Comparison of ENCODE assay signal across 2 cellular contexts in the genomic region with DNA sequence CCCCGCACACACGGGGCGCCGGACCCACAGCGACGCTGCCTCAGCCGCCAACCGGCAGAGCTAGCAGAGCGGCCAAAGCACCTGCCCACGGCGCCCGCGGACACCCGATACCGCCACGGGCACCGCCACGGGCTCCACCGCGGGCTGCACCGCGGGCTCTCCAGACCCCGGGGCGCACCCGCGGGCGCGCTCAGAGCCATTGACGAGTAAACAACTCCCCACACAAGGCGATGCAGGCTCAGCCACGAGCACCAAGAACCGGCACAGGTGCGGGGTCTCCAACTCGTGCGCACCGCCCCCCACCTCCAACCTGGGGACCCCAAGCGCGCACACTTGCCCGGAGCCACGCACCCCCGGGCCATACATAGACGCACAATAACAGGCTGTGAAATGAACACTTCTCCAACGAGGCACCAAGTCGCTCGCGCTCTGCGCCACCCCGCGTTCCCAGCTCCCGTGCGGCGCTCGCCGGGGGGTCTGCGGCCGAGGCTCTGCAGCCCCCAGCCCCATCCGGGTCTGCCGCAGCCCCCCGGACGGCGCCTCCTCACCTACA.
TF ChIP-seq lines count a peak whose summit lies in the region.

No MANE protein-coding gene starts in this region.

TF ChIP-seq in GM23338, 12 proteins besides CTCF, POLR2A, EP300 and RAD21 (continues in another document):
- TF ChIP-seq EZH2phosphoT487 (IDR thresholded peaks at IDR 0.05; ENCODE audit: unreplicated experiment) = no peak
- TF ChIP-seq, protein P1, sequence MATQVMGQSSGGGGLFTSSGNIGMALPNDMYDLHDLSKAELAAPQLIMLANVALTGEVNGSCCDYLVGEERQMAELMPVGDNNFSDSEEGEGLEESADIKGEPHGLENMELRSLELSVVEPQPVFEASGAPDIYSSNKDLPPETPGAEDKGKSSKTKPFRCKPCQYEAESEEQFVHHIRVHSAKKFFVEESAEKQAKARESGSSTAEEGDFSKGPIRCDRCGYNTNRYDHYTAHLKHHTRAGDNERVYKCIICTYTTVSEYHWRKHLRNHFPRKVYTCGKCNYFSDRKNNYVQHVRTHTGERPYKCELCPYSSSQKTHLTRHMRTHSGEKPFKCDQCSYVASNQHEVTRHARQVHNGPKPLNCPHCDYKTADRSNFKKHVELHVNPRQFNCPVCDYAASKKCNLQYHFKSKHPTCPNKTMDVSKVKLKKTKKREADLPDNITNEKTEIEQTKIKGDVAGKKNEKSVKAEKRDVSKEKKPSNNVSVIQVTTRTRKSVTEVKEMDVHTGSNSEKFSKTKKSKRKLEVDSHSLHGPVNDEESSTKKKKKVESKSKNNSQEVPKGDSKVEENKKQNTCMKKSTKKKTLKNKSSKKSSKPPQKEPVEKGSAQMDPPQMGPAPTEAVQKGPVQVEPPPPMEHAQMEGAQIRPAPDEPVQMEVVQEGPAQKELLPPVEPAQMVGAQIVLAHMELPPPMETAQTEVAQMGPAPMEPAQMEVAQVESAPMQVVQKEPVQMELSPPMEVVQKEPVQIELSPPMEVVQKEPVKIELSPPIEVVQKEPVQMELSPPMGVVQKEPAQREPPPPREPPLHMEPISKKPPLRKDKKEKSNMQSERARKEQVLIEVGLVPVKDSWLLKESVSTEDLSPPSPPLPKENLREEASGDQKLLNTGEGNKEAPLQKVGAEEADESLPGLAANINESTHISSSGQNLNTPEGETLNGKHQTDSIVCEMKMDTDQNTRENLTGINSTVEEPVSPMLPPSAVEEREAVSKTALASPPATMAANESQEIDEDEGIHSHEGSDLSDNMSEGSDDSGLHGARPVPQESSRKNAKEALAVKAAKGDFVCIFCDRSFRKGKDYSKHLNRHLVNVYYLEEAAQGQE (IDR thresholded peaks at IDR 0.05; ENCODE audit: unreplicated experiment) = no peak
- TF ChIP-seq, protein P2, sequence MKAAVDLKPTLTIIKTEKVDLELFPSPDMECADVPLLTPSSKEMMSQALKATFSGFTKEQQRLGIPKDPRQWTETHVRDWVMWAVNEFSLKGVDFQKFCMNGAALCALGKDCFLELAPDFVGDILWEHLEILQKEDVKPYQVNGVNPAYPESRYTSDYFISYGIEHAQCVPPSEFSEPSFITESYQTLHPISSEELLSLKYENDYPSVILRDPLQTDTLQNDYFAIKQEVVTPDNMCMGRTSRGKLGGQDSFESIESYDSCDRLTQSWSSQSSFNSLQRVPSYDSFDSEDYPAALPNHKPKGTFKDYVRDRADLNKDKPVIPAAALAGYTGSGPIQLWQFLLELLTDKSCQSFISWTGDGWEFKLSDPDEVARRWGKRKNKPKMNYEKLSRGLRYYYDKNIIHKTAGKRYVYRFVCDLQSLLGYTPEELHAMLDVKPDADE (IDR thresholded peaks at IDR 0.05) = no peak
- no peak for TF ChIP-seq CREB1 (CRISPR knock-in tag; IDR thresholded peaks at IDR 0.05; ENCODE audit: low read depth)
- no peak for TF ChIP-seq EZH2 (IDR thresholded peaks at IDR 0.05; ENCODE audit: low read depth, unreplicated experiment)
- TF ChIP-seq POLR2AphosphoS5 (IDR thresholded peaks at IDR 0.05; ENCODE audit: low read depth) = no peak
- no peak for TF ChIP-seq ZNF331 (CRISPR knock-in tag; IDR thresholded peaks at IDR 0.05; ENCODE audit: low read depth)
- TF ChIP-seq, protein P3, sequence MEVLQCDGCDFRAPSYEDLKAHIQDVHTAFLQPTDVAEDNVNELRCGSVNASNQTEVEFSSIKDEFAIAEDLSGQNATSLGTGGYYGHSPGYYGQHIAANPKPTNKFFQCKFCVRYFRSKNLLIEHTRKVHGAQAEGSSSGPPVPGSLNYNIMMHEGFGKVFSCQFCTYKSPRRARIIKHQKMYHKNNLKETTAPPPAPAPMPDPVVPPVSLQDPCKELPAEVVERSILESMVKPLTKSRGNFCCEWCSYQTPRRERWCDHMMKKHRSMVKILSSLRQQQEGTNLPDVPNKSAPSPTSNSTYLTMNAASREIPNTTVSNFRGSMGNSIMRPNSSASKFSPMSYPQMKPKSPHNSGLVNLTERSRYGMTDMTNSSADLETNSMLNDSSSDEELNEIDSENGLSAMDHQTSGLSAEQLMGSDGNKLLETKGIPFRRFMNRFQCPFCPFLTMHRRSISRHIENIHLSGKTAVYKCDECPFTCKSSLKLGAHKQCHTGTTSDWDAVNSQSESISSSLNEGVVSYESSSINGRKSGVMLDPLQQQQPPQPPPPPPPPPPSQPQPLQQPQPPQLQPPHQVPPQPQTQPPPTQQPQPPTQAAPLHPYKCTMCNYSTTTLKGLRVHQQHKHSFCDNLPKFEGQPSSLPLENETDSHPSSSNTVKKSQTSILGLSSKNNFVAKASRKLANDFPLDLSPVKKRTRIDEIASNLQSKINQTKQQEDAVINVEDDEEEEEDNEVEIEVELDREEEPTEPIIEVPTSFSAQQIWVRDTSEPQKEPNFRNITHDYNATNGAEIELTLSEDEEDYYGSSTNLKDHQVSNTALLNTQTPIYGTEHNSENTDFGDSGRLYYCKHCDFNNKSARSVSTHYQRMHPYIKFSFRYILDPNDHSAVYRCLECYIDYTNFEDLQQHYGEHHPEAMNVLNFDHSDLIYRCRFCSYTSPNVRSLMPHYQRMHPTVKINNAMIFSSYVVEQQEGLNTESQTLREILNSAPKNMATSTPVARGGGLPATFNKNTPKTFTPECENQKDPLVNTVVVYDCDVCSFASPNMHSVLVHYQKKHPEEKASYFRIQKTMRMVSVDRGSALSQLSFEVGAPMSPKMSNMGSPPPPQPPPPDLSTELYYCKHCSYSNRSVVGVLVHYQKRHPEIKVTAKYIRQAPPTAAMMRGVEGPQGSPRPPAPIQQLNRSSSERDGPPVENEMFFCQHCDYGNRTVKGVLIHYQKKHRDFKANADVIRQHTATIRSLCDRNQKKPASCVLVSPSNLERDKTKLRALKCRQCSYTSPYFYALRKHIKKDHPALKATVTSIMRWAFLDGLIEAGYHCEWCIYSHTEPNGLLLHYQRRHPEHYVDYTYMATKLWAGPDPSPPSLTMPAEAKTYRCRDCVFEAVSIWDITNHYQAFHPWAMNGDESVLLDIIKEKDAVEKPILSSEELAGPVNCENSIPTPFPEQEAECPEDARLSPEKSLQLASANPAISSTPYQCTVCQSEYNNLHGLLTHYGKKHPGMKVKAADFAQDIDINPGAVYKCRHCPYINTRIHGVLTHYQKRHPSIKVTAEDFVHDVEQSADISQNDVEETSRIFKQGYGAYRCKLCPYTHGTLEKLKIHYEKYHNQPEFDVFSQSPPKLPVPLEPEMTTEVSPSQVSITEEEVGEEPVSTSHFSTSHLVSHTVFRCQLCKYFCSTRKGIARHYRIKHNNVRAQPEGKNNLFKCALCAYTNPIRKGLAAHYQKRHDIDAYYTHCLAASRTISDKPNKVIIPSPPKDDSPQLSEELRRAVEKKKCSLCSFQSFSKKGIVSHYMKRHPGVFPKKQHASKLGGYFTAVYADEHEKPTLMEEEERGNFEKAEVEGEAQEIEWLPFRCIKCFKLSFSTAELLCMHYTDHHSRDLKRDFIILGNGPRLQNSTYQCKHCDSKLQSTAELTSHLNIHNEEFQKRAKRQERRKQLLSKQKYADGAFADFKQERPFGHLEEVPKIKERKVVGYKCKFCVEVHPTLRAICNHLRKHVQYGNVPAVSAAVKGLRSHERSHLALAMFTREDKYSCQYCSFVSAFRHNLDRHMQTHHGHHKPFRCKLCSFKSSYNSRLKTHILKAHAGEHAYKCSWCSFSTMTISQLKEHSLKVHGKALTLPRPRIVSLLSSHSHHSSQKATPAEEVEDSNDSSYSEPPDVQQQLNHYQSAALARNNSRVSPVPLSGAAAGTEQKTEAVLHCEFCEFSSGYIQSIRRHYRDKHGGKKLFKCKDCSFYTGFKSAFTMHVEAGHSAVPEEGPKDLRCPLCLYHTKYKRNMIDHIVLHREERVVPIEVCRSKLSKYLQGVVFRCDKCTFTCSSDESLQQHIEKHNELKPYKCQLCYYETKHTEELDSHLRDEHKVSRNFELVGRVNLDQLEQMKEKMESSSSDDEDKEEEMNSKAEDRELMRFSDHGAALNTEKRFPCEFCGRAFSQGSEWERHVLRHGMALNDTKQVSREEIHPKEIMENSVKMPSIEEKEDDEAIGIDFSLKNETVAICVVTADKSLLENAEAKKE (CRISPR knock-in tag; IDR thresholded peaks at IDR 0.05) = no peak
- no peak for TF ChIP-seq ZNF114 (CRISPR knock-in tag; IDR thresholded peaks at IDR 0.05)

TF ChIP-seq in GM12878, 131 proteins besides CTCF, POLR2A, EP300 and RAD21:
- TF ChIP-seq, protein P4, sequence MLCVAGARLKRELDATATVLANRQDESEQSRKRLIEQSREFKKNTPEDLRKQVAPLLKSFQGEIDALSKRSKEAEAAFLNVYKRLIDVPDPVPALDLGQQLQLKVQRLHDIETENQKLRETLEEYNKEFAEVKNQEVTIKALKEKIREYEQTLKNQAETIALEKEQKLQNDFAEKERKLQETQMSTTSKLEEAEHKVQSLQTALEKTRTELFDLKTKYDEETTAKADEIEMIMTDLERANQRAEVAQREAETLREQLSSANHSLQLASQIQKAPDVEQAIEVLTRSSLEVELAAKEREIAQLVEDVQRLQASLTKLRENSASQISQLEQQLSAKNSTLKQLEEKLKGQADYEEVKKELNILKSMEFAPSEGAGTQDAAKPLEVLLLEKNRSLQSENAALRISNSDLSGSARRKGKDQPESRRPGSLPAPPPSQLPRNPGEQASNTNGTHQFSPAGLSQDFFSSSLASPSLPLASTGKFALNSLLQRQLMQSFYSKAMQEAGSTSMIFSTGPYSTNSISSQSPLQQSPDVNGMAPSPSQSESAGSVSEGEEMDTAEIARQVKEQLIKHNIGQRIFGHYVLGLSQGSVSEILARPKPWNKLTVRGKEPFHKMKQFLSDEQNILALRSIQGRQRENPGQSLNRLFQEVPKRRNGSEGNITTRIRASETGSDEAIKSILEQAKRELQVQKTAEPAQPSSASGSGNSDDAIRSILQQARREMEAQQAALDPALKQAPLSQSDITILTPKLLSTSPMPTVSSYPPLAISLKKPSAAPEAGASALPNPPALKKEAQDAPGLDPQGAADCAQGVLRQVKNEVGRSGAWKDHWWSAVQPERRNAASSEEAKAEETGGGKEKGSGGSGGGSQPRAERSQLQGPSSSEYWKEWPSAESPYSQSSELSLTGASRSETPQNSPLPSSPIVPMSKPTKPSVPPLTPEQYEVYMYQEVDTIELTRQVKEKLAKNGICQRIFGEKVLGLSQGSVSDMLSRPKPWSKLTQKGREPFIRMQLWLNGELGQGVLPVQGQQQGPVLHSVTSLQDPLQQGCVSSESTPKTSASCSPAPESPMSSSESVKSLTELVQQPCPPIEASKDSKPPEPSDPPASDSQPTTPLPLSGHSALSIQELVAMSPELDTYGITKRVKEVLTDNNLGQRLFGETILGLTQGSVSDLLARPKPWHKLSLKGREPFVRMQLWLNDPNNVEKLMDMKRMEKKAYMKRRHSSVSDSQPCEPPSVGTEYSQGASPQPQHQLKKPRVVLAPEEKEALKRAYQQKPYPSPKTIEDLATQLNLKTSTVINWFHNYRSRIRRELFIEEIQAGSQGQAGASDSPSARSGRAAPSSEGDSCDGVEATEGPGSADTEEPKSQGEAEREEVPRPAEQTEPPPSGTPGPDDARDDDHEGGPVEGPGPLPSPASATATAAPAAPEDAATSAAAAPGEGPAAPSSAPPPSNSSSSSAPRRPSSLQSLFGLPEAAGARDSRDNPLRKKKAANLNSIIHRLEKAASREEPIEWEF (IDR thresholded peaks at IDR 0.05; ENCODE audit: insufficient replicate concordance, low read depth, low read length) = no peak
- TF ChIP-seq HDAC6 (IDR thresholded peaks at IDR 0.05; ENCODE audit: unreplicated experiment) = peak; percentile 39
- TF ChIP-seq HDAC2 (IDR thresholded peaks at IDR 0.05) = no peak
- TF ChIP-seq SIN3A (IDR thresholded peaks at IDR 0.05; ENCODE audit: low read depth, low read length) = no peak
